Comparison of ENCODE assay signal across 11 cellular contexts in the genomic region with DNA sequence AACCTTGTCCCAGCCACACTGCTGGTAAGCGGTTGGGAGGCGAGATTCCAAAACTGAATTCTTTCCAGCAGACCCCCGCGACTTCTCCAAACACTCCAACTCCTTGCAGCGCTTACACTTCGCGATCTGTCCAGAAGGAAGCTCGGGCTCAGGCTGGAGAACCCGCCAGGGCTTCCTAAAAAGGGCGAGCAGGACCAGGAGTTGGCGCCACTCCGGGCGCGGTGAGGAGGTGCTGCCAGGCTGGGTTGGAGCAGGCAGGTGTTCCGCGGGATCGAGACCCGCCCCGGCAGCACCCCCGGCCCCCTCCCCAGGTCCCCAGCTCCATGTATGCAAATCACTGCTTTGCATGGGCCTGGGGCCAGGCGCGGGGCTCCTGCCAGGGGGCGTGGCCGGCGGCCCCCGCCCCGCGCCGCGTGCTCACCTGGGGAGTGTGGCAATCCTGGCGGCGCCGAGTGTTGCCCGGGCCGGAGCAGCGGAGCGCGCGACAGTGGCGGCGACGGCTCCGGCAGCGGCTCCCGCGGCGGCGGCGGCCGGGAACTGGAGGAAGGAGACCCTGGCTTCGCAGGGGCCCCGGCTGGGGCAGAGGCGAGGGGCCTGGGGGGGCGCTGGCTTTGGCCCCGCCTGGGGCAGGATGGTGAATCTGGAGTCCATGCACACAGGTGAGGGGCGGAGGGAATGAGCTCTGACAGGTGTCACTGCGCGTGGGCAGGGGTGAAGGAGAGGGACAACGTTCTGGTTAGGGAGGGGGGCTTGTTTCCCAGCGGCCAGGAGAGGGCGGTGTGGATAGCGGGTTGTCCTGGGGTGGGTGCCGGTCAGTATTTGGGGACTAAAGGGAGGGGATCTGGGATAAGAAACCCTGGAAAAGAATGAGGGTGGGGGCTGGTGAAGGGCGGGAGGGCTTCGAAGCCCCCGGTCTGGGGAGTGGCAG. TPM values are rescaled to one million over a fixed set of nuclear protein-coding genes. Genes with fewer than 3 reads are reported as not detected.
DNase-seq lines count a peak whose midpoint lies in the region; FAIRE-seq and TF ChIP-seq lines count a peak whose summit lies in the region.
"Had no signal": no experiment of that assay in that cellular context is flagged by ENCODE, and none has a peak within 500 bp of the region (broad histone marks: within the 10 kb centered on the region; RNA-seq: fewer than 3 reads in every experiment).

A gene (plus strand): TSS at position 428 of the 928 bp plus-strand sequence. CDS start 204 bp downstream, at position 632.

- H3K4me2 ChIP-seq in H1 (ENCODE audit: insufficient read depth in 1 of 2, low read depth in 2 of 2, low read length in 2 of 2), result peak within 1 kb of the TSS; percentile 58 to 74

- no peak within 1 kb of the TSS for H4K91ac ChIP-seq in H1 (replicated peaks; ENCODE audit: insufficient read length, low read length)

- H2AFZ ChIP-seq in H1 (ENCODE audit: low read length), result no peak within 1 kb of the TSS

- DNase-seq in H1 (ENCODE audit: low read depth in 1 of 2, low spot score in 2 of 2), result peak in 1 of 2 experiments; percentile 79
- no peak for DNase-seq in NCI-H774 (lab: John Stamatoyannopoulos, UW)
- no peak for DNase-seq in anterior cingulate cortex (lab: John Stamatoyannopoulos, UW)
- DNase-seq in NCI-H1436 (lab: John Stamatoyannopoulos, UW), result no peak
- no peak for DNase-seq in MV-4-11 (lab: John Stamatoyannopoulos, UW)
- DNase-seq: GF-D8, head of caudate nucleus had no signal

- no peaks in the 10 kb centered on the region for H3K9me3 ChIP-seq in ES-I3 (ENCODE audit: control insufficient read depth, insufficient read depth, low read length)
- H3K9me3 ChIP-seq in HUES48 (ENCODE audit: control insufficient read depth, insufficient read depth, low read length), result no peaks in the 10 kb centered on the region
- H3K9me3 ChIP-seq in H1 (ENCODE audit: insufficient read depth in 2 of 2, low read depth in 1 of 2, low read length in 1 of 2), result no peaks in the 10 kb centered on the region
- H3K9me3 ChIP-seq: prostate gland had no signal

- peak within 1 kb of the TSS; percentile 56; the same call in 1 of the 2 replicates for H2AK5ac ChIP-seq in H1 (ENCODE audit: low read depth, low read length)

- H3K23ac ChIP-seq in H1 (ENCODE audit: insufficient read length), result no peak within 1 kb of the TSS

- no peaks in the 10 kb centered on the region; the same call in 1 of the 2 replicates for H3K79me1 ChIP-seq in H1 (ENCODE audit: low read depth, low read length)

- H2BK20ac ChIP-seq in H1 (ENCODE audit: low read length), result no peak within 1 kb of the TSS

- peaks cover 97% of the 10 kb centered on the region for H3K27me3 Mint-ChIP-seq in nephron (ENCODE audit: low read depth)

- 6% methylated on average over 25 of the region's 66 CpGs; no CpG with 5 or more reads in 1 of the 2 experiments for WGBS in H1 (ENCODE audit: extremely low coverage in 1 of 2, insufficient coverage in 1 of 2, insufficient read length in 1 of 2, insufficient replicate concordance in 2 of 2, low coverage in 1 of 2, low lambda C conversion rate in 2 of 2, missing lambda C conversion rate in 1 of 2), 2 experiments

- no peaks in the 10 kb centered on the region for H3K4me1 Mint-ChIP-seq in nephron

- H3K23me2 ChIP-seq in H1 (ENCODE audit: low read depth, low read length), result peaks cover 4% of the 10 kb centered on the region; the same call in 1 of the 2 replicates

- no peak within 1 kb of the TSS for H2BK120ac ChIP-seq in H1 (replicated peaks; ENCODE audit: low read depth, low read length)

- no peak; a peak in 1 of 3 replicates for TF ChIP-seq POLR2A in H1 (IDR thresholded peaks at IDR 0.05; ENCODE audit: control extremely low read depth in 1 of 2, low read depth in 2 of 2, low read length in 2 of 2)

- peak within 1 kb of the TSS; percentile 21; the same call in 1 of the 2 replicates for H4K8ac ChIP-seq in H1 (ENCODE audit: extremely low read depth, insufficient read depth, low read length)

- H3K14ac ChIP-seq in H1 (ENCODE audit: insufficient read length), result no peak within 1 kb of the TSS

- peaks cover 48% of the 10 kb centered on the region for H3K27me3 ChIP-seq in HUES48 (ENCODE audit: control insufficient read depth, insufficient read depth, low read length)
- peaks cover 3 to 31% (median 25%) of the 10 kb centered on the region in 4 experiments for H3K27me3 ChIP-seq in H1 (replicated peaks in 1 of 4; ENCODE audit: control insufficient read depth in 3 of 4, extremely low read depth in 1 of 4, insufficient read depth in 3 of 4, low read length in 3 of 4)

- H2BK5ac ChIP-seq in H1 (ENCODE audit: low read depth, low read length), result no peak within 1 kb of the TSS

- H2BK15ac ChIP-seq in H1 (ENCODE audit: low read length), result no peak within 1 kb of the TSS; the same call in 1 of the 2 replicates

- peak within 1 kb of the TSS; percentile 6; the same call in 1 of the 2 replicates for H2BK12ac ChIP-seq in H1 (ENCODE audit: low read depth, low read length)

- peak; percentile 54 to 65 for TF ChIP-seq RAD21 in H1 (IDR thresholded peaks at IDR 0.05 in 1 of 2, conservative IDR thresholded peaks at IDR 0.05 in 1 of 2; ENCODE audit: low read depth in 2 of 2, low read length in 2 of 2)

- H3K27ac ChIP-seq in HUES48 (ENCODE audit: low read depth, low read length), result no peak within 1 kb of the TSS
- no peak within 1 kb of the TSS for H3K27ac ChIP-seq in H1 (ENCODE audit: low read depth, low read length)
- H3K27ac ChIP-seq: prostate gland had no signal

- no peaks in the 10 kb centered on the region for H3K79me2 ChIP-seq in H1 (ENCODE audit: control insufficient read depth in 1 of 2, insufficient read depth in 2 of 2, low read length in 2 of 2)

- H3K36me3 ChIP-seq in ES-I3 (ENCODE audit: insufficient read depth, low read length) (no peaks in the 10 kb centered on the region), HUES48 (ENCODE audit: control insufficient read depth, insufficient read depth, low read length) (no peaks in the 10 kb centered on the region), H1 (ENCODE audit: control insufficient read depth in 2 of 4, insufficient read depth in 4 of 4, low read length in 3 of 4) (no peaks in the 10 kb centered on the region)
- H3K36me3 ChIP-seq: prostate gland had no signal

- no peak within 1 kb of the TSS for H3K27ac Mint-ChIP-seq in nephron

- no peak within 1 kb of the TSS for H4K5ac ChIP-seq in H1 (ENCODE audit: insufficient read length, low read depth, low read length)

- POLR2A ChIA-PET in H1 (lab: Charles Lee; ENCODE audit: partially characterized antibody), result interaction anchor here (0.6 to 1.4 kb wide), 6 partner anchors 8 to 281 kb away, joined by 3 to 4 read pairs (median 3); no protein-coding TSS in a partner anchor

- H4K20me1 ChIP-seq in H1 (replicated peaks in 1 of 2; ENCODE audit: control insufficient read depth in 1 of 2, insufficient read depth in 2 of 2, low read length in 2 of 2), result peaks cover 0 to 1% of the 10 kb centered on the region in 2 experiments

- H3K9ac ChIP-seq in ES-I3 (ENCODE audit: low read depth, low read length) (peak within 1 kb of the TSS; percentile 54), HUES48 (ENCODE audit: low read depth, low read length) (no peak within 1 kb of the TSS), H1 (replicated peaks in 1 of 4; ENCODE audit: extremely low read depth in 1 of 4, low read depth in 3 of 4, low read length in 3 of 4) (no peak within 1 kb of the TSS)

- no peaks in the 10 kb centered on the region for H3K36me3 Mint-ChIP-seq in nephron (ENCODE audit: low read depth)

- TF ChIP-seq EP300 in H1 (IDR thresholded peaks at IDR 0.05; ENCODE audit: borderline replicate concordance in 1 of 2, low read depth in 2 of 2, low read length in 2 of 2), result no peak

- H3K4ac ChIP-seq in H1 (replicated peaks; ENCODE audit: insufficient read length, low read depth, low read length), result no peak within 1 kb of the TSS

- H3K18ac ChIP-seq in H1 (ENCODE audit: extremely low read depth, low read length), result no peak within 1 kb of the TSS

- TF ChIP-seq CTCF in H1 (IDR thresholded peaks at IDR 0.05; ENCODE audit: control extremely low read depth in 1 of 3, insufficient read depth in 1 of 3, low read depth in 1 of 3, low read length in 3 of 3) (peak; percentile 43 to 87 (median 66); a peak in 3 of 4 replicates), nephron (IDR thresholded peaks at IDR 0.05; ENCODE audit: unreplicated experiment in 3 of 3) (no peak)

- H3K56ac ChIP-seq in H1 (replicated peaks; ENCODE audit: insufficient read length, low read depth, low read length), result no peak within 1 kb of the TSS

- H3K4me3 Mint-ChIP-seq in nephron, result peak within 1 kb of the TSS; percentile 41 to 67 (median 64)

- H3K4me1 ChIP-seq in ES-I3 (ENCODE audit: insufficient read depth, low read length) (peaks cover 21% of the 10 kb centered on the region), HUES48 (ENCODE audit: control insufficient read depth, insufficient read depth, low read length) (peaks cover 12% of the 10 kb centered on the region), H1 (replicated peaks in 1 of 4; ENCODE audit: control insufficient read depth in 3 of 4, insufficient read depth in 4 of 4, low read length in 3 of 4) (peaks cover 0 to 7% (median 3%) of the 10 kb centered on the region in 4 experiments; a peak in 5 of 7 replicates)

- FAIRE-seq in H1 (lab: Jason Lieb, UNC), result no peak

- peak within 1 kb of the TSS; percentile 58 for H3K4me3 ChIP-seq in HUES48 (ENCODE audit: low read depth, low read length)
- H3K4me3 ChIP-seq in H1 (ENCODE audit: extremely low read depth in 1 of 4, insufficient read depth in 2 of 4, low read depth in 3 of 4, low read length in 4 of 4), result peak within 1 kb of the TSS; percentile 7 to 64 (median 36)

- CTCF ChIA-PET in H1 (lab: Charles Lee; ENCODE audit: partially characterized antibody), result interaction anchor here (0.8 to 41.2 kb wide), 13 partner anchors 8 to 131 kb away, joined by 3 to 1412 read pairs (median 4); a partner anchor contains a TSS

- no peaks in the 10 kb centered on the region for H3K9me3 Mint-ChIP-seq in nephron

TF ChIP-seq in H1, 55 proteins besides CTCF, POLR2A, EP300 and RAD21 (continues in another document):
- TF ChIP-seq NRF1 (IDR thresholded peaks at IDR 0.05; ENCODE audit: low read depth, low read length) (no peak), CBX8 (IDR thresholded peaks at IDR 0.05; ENCODE audit: borderline replicate concordance, low read depth, low read length) (no peak), EZH2 (IDR thresholded peaks at IDR 0.05; ENCODE audit: low read depth, low read length, severe bottlenecking) (peak; percentile 47), SUZ12 (IDR thresholded peaks at IDR 0.05; ENCODE audit: low read length) (0 out of 2 replicates have a peak, but pooled peaks have one; percentile 37), GABPA (IDR thresholded peaks at IDR 0.05; ENCODE audit: borderline replicate concordance, insufficient read depth, low read length) (no peak)

RNA-seq across cellular contexts. Expression of the gene that starts here (rescaled TPM):
- 1.0 and 1.1 TPM in 2 replicates for total RNA-seq in H1 (2021; fragmentation: NEBNext Ultra II Directional; extraction: Animal tissue kit (Norgen Biotek cat#: 25700))
- polyA plus RNA-seq in H1 (2011; rRNA removed), result 0.78 and 2.1 TPM in 2 replicates
- 1.4 TPM for polyA plus RNA-seq in H1 (2011; cell fraction: cytosol; rRNA removed)
- polyA plus RNA-seq in H1 (2011; cell fraction: nucleus; rRNA removed), result 1.9 TPM
- polyA plus RNA-seq in H1 (2012, experiment 1 of 2), result 1.2 to 3.1 TPM (median 2.4 TPM) in 4 replicates
- 0.81 TPM for polyA plus RNA-seq in H1 (2012, experiment 2 of 2)
- polyA plus RNA-seq in H1 (2013, experiment 1 of 2), result 1.3 TPM
- polyA plus RNA-seq in H1 (2013, experiment 2 of 2), result 1.2 TPM
- 2.4 and 2.6 TPM in 2 replicates for polyA minus RNA-seq in H1 (2011; rRNA and poly(A)+ RNA removed)
- 1.0 TPM for polyA minus RNA-seq in H1 (2011; cell fraction: cytosol; rRNA and poly(A)+ RNA removed)
- polyA minus RNA-seq in H1 (2011; cell fraction: nucleus; rRNA and poly(A)+ RNA removed), result 0.90 TPM

Comparison
In these comparisons a context has a peak if more than half of its experiments do, and no peak if none do; other contexts are left out.
1. CTCF ChIP-seq: peak in H1 (3 of 3); none in nephron (0 of 3).